1 cellular context compared by ENCODE assay signal in genomic region chr15:85897207-85897817, GRCh38.
TF ChIP-seq lines count a peak whose summit lies in the region.

No MANE protein-coding gene starts in this region.

TF ChIP-seq in A549, 52 proteins besides CTCF, POLR2A, EP300 and RAD21:
- TF ChIP-seq MYC (IDR thresholded peaks at IDR 0.05; ENCODE audit: borderline replicate concordance, low read length): no peak
- TF ChIP-seq ZC3H11A (IDR thresholded peaks at IDR 0.05): no peak
- TF ChIP-seq REST (IDR thresholded peaks at IDR 0.05): no peak
- TF ChIP-seq ESRRA (IDR thresholded peaks at IDR 0.05; ENCODE audit: borderline replicate concordance, low read length): no peak
- no peak for TF ChIP-seq KDM5A (IDR thresholded peaks at IDR 0.05)
- TF ChIP-seq CEBPB (IDR thresholded peaks at IDR 0.05): peak in 1 of 2 experiments; percentile 53; a peak in 2 of 4 replicates
- TF ChIP-seq KDM1A (IDR thresholded peaks at IDR 0.05; ENCODE audit: low read depth): no peak
- TF ChIP-seq ZFP36 (IDR thresholded peaks at IDR 0.05; ENCODE audit: borderline replicate concordance, partially characterized antibody): peak; percentile 8
- no peak for TF ChIP-seq ZNF302 (CRISPR knock-in tag; IDR thresholded peaks at IDR 0.05)
- no peak for TF ChIP-seq NPAS2 (CRISPR knock-in tag; IDR thresholded peaks at IDR 0.05; ENCODE audit: borderline replicate concordance)
